ENCODE assay signal across 30 cellular contexts in genomic region chr11:23704183-23704582, GRCh38.
"Had no signal": no experiment of that assay in that cellular context is flagged by ENCODE, and none has a peak within 500 bp of the region (broad histone marks: within the 10 kb centered on the region; RNA-seq: fewer than 3 reads in every experiment).

No MANE protein-coding gene starts in this region.

- H3K36me3 ChIP-seq: adrenal gland, ascending aorta, brain microvascular endothelial cell, breast epithelium, cardiac muscle cell had no signal

- H3K27ac ChIP-seq: adrenal gland, ascending aorta, brain microvascular endothelial cell, breast epithelium, cardiac muscle cell had no signal

- H3K4me1 ChIP-seq: adrenal gland, ascending aorta, breast epithelium had no signal

- DNase-seq: activated effector memory CD4-positive, alpha-beta T cell treated with anti-CD3 and anti-CD28 coated beads, Interleukin-2, amount 50 U/mL, for 16 hours; activated effector memory CD4-positive, alpha-beta T cell treated with Interleukin-2 at 50 U/mL for 16 hours; activated gamma-delta T cell; activated gamma-delta T cell treated with Interleukin-2 at 50 U/mL for 16 hours; activated naive CD4-positive, alpha-beta T cell; activated naive CD4-positive, alpha-beta T cell treated with anti-CD3 and anti-CD28 coated beads for 36 hours; activated naive CD4-positive, alpha-beta T cell treated with anti-CD3 and anti-CD28 coated beads, Interleukin-2, amount 10 ng/mL, durations not matched to agents 7 days and 5 days; activated naive CD4-positive, alpha-beta T cell treated with anti-CD3 and anti-CD28 coated beads, Interleukin-2, amount 50 U/mL, for 16 hours; activated naive CD4-positive, alpha-beta T cell treated with Interleukin-2 at 50 U/mL for 16 hours; activated naive CD8-positive, alpha-beta T cell treated with anti-CD3 and anti-CD28 coated beads for 36 hours; activated naive CD8-positive, alpha-beta T cell treated with anti-CD3 and anti-CD28 coated beads, Interleukin-2, amount 10 ng/mL, durations not matched to agents 7 days and 5 days; activated naive CD8-positive, alpha-beta T cell treated with anti-CD3 and anti-CD28 coated beads, Interleukin-2, amount 50 U/mL, for 24 hours; activated T-cell treated with anti-CD3 and anti-CD28 coated beads, Interleukin-2, amount 50 U/mL, for 24 hours; activated T-cell treated with anti-CD3 and anti-CD28 coated beads, Interleukin-2, amount 50 U/mL, for 4 hours; activated T-cell treated with anti-CD3 and anti-CD28 coated beads, Interleukin-2, amount 50 U/mL, for 48 hours; activated T-cell treated with anti-CD3 and anti-CD28 coated beads, Interleukin-2, amount 50 U/mL, for 72 hours; adrenal gland; amniotic stem cell; amygdala; anterior cingulate cortex; aorta; brain microvascular endothelial cell; caudate nucleus; central memory CD4-positive, alpha-beta T cell; cerebellar nuclear complex had no signal

- H3K9me3 ChIP-seq: adrenal gland, ascending aorta, breast epithelium had no signal

- H3K4me3 ChIP-seq: adrenal gland, ascending aorta, breast epithelium, cardiac muscle cell had no signal

- H3K27me3 ChIP-seq: adrenal gland, ascending aorta, brain microvascular endothelial cell, breast epithelium, cardiac muscle cell had no signal

- ATAC-seq: activated naive CD4-positive, alpha-beta T cell treated with anti-CD3 and anti-CD28 coated beads, Interleukin-2, amount 50 U/mL, for 72 hours; activated naive CD8-positive, alpha-beta T cell treated with anti-CD3 and anti-CD28 coated beads, Interleukin-2, amount 50 U/mL, for 24 hours; activated T-cell treated with anti-CD3 and anti-CD28 coated beads, Interleukin-2, amount 50 U/mL, for 4 hours; activated T-cell treated with anti-CD3 and anti-CD28 coated beads, Interleukin-2, amount 50 U/mL, for 72 hours; activated T-helper 17 cell treated with anti-CD3 and anti-CD28 coated beads, Interleukin-2, amount 50 U/mL, for 72 hours had no signal
